12 cellular contexts compared by ENCODE assay signal in genomic region chr5:310941-311434, GRCh38. TPM values are rescaled to one million over a fixed set of nuclear protein-coding genes. Genes with fewer than 3 reads are reported as not detected.
DNase-seq lines count a peak whose midpoint lies in the region; ATAC-seq and TF ChIP-seq lines count a peak whose summit lies in the region.
"Had no signal": no experiment of that assay in that cellular context is flagged by ENCODE, and none has a peak within 500 bp of the region (broad histone marks: within the 10 kb centered on the region; RNA-seq: fewer than 3 reads in every experiment).

No MANE protein-coding gene starts in this region.

- peaks cover 8% of the 10 kb centered on the region; the same call in 1 of the 2 replicates for H3K79me2 ChIP-seq in PC-9 (ENCODE audit: low read depth)

- intact Hi-C loops in right lobe of liver (cut with DNase I) = no loop called here
- intact Hi-C loops in PC-9 (cut with micrococcal nuclease; ENCODE audit: unreplicated experiment) = no loop called here

- H3K27ac ChIP-seq in right lobe of liver (no peak overlapping the region), PC-9 (no peak overlapping the region)
- H3K27ac ChIP-seq: heart left ventricle had no signal

- CTCF ChIA-PET in HEK293T (lab: Yijun Ruan, JAX) (interaction anchor here (1.0 kb wide), 1 partner anchor 30 kb away, joined by 3 read pairs; no protein-coding TSS in a partner anchor), PC-9 (lab: Charles Lee) (no interaction called here)

- H3K4me2 ChIP-seq in PC-9 = no peak overlapping the region

- TF ChIP-seq CTCF in cardiac fibroblast (IDR thresholded peaks at IDR 0.05; ENCODE audit: low read depth, low read length) = no peak
- no peak for TF ChIP-seq CTCF in right lobe of liver (IDR thresholded peaks at IDR 0.05)
- TF ChIP-seq CTCF in PC-9 (conservative IDR thresholded peaks at IDR 0.05) = no peak

- no TSS peak for BruUV-seq in PC-9 (replicated peaks; lab: Mats Ljungman, UMichigan)

- H3K27me3 ChIP-seq in right lobe of liver (no peaks in the 10 kb centered on the region), PC-9 (ENCODE audit: insufficient read depth, low read depth) (no peaks in the 10 kb centered on the region)
- H3K27me3 ChIP-seq: heart left ventricle had no signal

- ATAC-seq in right lobe of liver (peak; percentile 31 to 92 (median 52)), GM18519 (IDR thresholded peaks at IDR 0.05; ENCODE audit: low FRiP score, unreplicated experiment) (no peak)
- ATAC-seq: T-cell had no signal

- H3K36me3 ChIP-seq in right lobe of liver = peaks cover 0 to 32% (median 19%) of the 10 kb centered on the region in 4 donors
- H3K36me3 ChIP-seq in PC-9 (ENCODE audit: low read depth) = peaks cover 18% of the 10 kb centered on the region; the same call in 1 of the 2 replicates

- POLR2A ChIA-PET in HEK293T (lab: Yijun Ruan, JAX) = no interaction called here
- POLR2A ChIA-PET in PC-9 (lab: Charles Lee; ENCODE audit: unreplicated experiment) = no interaction called here

- no peaks in the 10 kb centered on the region for H3K9me2 ChIP-seq in PC-9 (ENCODE audit: insufficient read depth)

- peaks cover 9% of the 10 kb centered on the region; the same call in 1 of the 2 replicates for H3F3A ChIP-seq in PC-9 (ENCODE audit: insufficient read depth, low read depth)

- H3K4me1 ChIP-seq in right lobe of liver (peaks cover 0 to 5% (median 0%) of the 10 kb centered on the region in 4 donors), PC-9 (replicated peaks; ENCODE audit: insufficient read depth) (no peaks in the 10 kb centered on the region)

- no peak for TF ChIP-seq POLR2A in right lobe of liver (IDR thresholded peaks at IDR 0.05)

- DNase-seq in A172 (ENCODE audit: low spot score) = peak; percentile 18
- DNase-seq in HT1080 (ENCODE audit: low read depth) = peak; percentile 99
- DNase-seq in cardiac fibroblast (ENCODE audit: low read depth in 2 of 2) = peak; percentile 47 to 81
- peak in 2 of 3 donors; percentile 42 to 73 for DNase-seq in right lobe of liver
- no peak for DNase-seq in HEK293T (ENCODE audit: extremely low spot score)
- no peak for DNase-seq in cerebellar cortex (ENCODE audit: low spot score)
- no peak for DNase-seq in PC-9
- DNase-seq: heart left ventricle, NCI-H1930, NCI-H524 treated with DMSO at 0.1 percent for 48 hours, T-cell had no signal

- WGBS in right lobe of liver (ENCODE audit: insufficient coverage, low coverage, low lambda C conversion rate, missing lambda C conversion rate) = 52% methylated on average over 5 of the region's 16 CpGs

- H3K9me3 ChIP-seq in right lobe of liver = no peaks in the 10 kb centered on the region
- no peaks in the 10 kb centered on the region for H3K9me3 ChIP-seq in PC-9 (ENCODE audit: insufficient read depth, low read depth)
- H3K9me3 ChIP-seq: heart left ventricle had no signal

- H2AFZ ChIP-seq in PC-9 = no peak overlapping the region

- H4K20me1 ChIP-seq in PC-9 (ENCODE audit: insufficient read depth) = peaks cover 91% of the 10 kb centered on the region

- H3K4me3 ChIP-seq in cardiac fibroblast (replicated peaks in 1 of 2; ENCODE audit: low read depth in 2 of 2, low read length in 2 of 2) (no peak overlapping the region), right lobe of liver (no peak overlapping the region), PC-9 (no peak overlapping the region)
- H3K4me3 ChIP-seq: heart left ventricle had no signal

TF ChIP-seq in HEK293T, 16 proteins besides CTCF, POLR2A, EP300 and RAD21:
- TF ChIP-seq ARNT (IDR thresholded peaks at IDR 0.05) = no peak
- no peak for TF ChIP-seq L3MBTL2 (conservative IDR thresholded peaks at IDR 0.05)
- TF ChIP-seq SUZ12 (IDR thresholded peaks at IDR 0.05) = no peak
- TF ChIP-seq NFRKB (IDR thresholded peaks at IDR 0.05) = no peak
- no peak for TF ChIP-seq ZNF384 (IDR thresholded peaks at IDR 0.05)
- no peak for TF ChIP-seq LEF1 (IDR thresholded peaks at IDR 0.05; ENCODE audit: borderline replicate concordance)
- no peak for TF ChIP-seq FOXK2 (IDR thresholded peaks at IDR 0.05)
- TF ChIP-seq TARDBP (IDR thresholded peaks at IDR 0.05) = no peak

RNA-seq across cellular contexts. Expression of gene AHRR, which starts 10.5 kb away (rescaled TPM):
- 1.2 and 1.4 TPM in 2 replicates for total RNA-seq in A172 (2014; rRNA removed; shearing (Covaris generic))
- 2.1 and 2.4 TPM in 2 replicates for total RNA-seq in HT1080 (2014; rRNA removed; shearing (Covaris generic))
- polyA plus RNA-seq in HT1080 (2015; cell fraction: cytosol; rRNA removed) = 2.7 and 3.7 TPM in 2 replicates
- 5.1 and 6.8 TPM in 2 replicates for polyA plus RNA-seq in HT1080 (2015; cell fraction: nucleus; rRNA removed)
- total RNA-seq in right lobe of liver = under 1 TPM; 0.06 to 0.81 (median 0.43) TPM
- 7.2 and 13.6 TPM in 2 replicates for total RNA-seq in PC-9 (2021)

RNA-seq across cellular contexts. Expression of gene PDCD6, which starts 39.5 kb away (rescaled TPM):
- total RNA-seq in A172 (2014; rRNA removed; shearing (Covaris generic)) = 98.6 and 117 TPM in 2 replicates
- 384 and 389 TPM in 2 replicates for total RNA-seq in HT1080 (2014; rRNA removed; shearing (Covaris generic))
- polyA plus RNA-seq in HT1080 (2015; cell fraction: cytosol; rRNA removed) = 257 and 294 TPM in 2 replicates
- 180 and 185 TPM in 2 replicates for polyA plus RNA-seq in HT1080 (2015; cell fraction: nucleus; rRNA removed)
- total RNA-seq in right lobe of liver (10 to 100 TPM; 33.4 to 52.2 (median 41.3) TPM), PC-9 (2021) (314 and 334 TPM in 2 replicates)

Comparison
In these comparisons a context has a peak if more than half of its experiments do, and no peak if none do; other contexts are left out.
1. DNase-seq: peak in A172 (single experiment), HT1080 (single experiment), cardiac fibroblast (2 of 2) and right lobe of liver (2 of 3); none in HEK293T (single experiment), cerebellar cortex (single experiment) and PC-9 (0 of 2).